Comparison of ENCODE assay signal across 13 cellular contexts in the genomic region with DNA sequence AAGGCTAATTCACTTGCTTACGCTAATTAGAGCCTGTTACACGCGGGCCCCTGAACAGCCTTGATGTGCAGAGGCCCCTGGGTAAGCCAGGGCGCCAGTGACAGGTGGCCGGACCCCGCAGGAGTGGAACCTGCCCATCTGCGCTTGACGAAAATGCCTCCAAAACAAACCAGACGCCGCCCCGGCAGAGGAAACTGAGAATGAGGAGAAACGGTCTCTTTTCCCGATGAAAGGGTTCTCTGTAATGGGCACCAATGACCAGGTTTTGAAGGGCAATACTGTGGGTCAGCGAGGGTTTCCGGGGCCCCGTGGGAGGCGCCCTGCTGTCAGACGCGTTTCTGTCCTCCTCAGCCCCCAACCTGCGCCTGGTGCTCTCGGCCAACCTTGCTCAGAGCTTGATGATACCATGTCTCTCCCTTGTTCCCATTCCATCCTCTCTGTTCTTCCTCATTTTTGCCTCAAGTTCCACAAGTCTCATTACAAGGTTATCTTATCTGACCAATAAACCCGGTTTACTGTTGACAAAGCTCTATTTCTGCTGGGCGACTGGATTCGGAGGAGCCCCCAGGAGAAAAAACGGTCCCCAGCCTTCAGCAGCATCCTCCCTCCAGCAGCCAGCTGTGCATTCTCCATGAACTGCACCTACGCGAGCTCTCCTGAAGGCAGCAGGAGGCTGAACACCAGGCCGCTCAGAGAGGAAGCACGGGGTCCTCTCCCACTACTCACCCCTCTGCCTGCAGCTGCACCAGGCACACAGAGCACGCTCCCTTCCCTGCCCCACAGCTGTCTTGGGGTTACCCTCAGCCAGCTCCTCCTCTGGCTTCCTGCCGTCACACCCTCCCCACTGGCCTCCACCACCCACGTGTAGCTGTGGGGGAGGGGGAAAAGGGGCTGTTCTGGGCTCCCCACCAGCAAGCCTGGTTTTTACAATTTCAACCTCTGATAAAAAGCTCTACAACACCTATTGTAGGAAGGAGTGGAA.
A peak's percentile ranks its signal among the peaks of the same experiment; 100 is the strongest.
DNase-seq lines count a peak whose midpoint lies in the region; ATAC-seq and TF ChIP-seq lines count a peak whose summit lies in the region.
"Had no signal": no experiment of that assay in that cellular context is flagged by ENCODE, and none has a peak within 500 bp of the region (broad histone marks: within the 10 kb centered on the region; RNA-seq: fewer than 3 reads in every experiment).

No MANE protein-coding gene starts in this region.

- peaks cover 18% of the 10 kb centered on the region for H3K9me3 Mint-ChIP-seq in activated CD8-positive, alpha-beta memory T cell treated with anti-CD3 and anti-CD28 coated beads, Interleukin-2, amount 10 ng/mL, durations not matched to agents 7 days and 5 days (ENCODE audit: low read depth)
- H3K9me3 Mint-ChIP-seq in T-cell: peaks cover 6 to 31% (median 17%) of the 10 kb centered on the region in 3 donors
- peaks cover 24% of the 10 kb centered on the region for H3K9me3 Mint-ChIP-seq in MCF 10A (ENCODE audit: unreplicated experiment)

- CTCF ChIA-PET in activated CD8-positive, alpha-beta memory T cell treated with anti-CD3 and anti-CD28 coated beads, Interleukin-2, amount 10 ng/mL, durations not matched to agents 7 days and 5 days (lab: Charles Lee): interaction anchor here (1.1 kb wide), 1 partner anchor 317 kb away, joined by 3 read pairs; no protein-coding TSS in a partner anchor
- CTCF ChIA-PET in T-cell (lab: Charles Lee): no interaction called here
- CTCF ChIA-PET in MCF 10A (lab: Yijun Ruan, JAX): interaction anchor here (0.6 kb wide), 2 partner anchors 81 to 309 kb away, joined by 3 read pairs; no protein-coding TSS in a partner anchor

- BruUV-seq in MCF 10A (replicated peaks; lab: Mats Ljungman, UMichigan): no TSS peak

- no peak overlapping the region for H3K4me3 Mint-ChIP-seq in activated CD8-positive, alpha-beta memory T cell treated with anti-CD3 and anti-CD28 coated beads, Interleukin-2, amount 10 ng/mL, durations not matched to agents 7 days and 5 days
- H3K4me3 Mint-ChIP-seq in T-cell: peak overlapping the region in 1 of 3 donors; percentile 74
- H3K4me3 Mint-ChIP-seq in MCF 10A (ENCODE audit: unreplicated experiment): no peak overlapping the region

- H3K4me3 ChIP-seq in spleen: no peak overlapping the region
- H3K4me3 ChIP-seq: thyroid gland had no signal

- intact Hi-C loops in cardiac septum (cut with DNase I): no loop called here
- intact Hi-C loops in spleen (cut with DNase I; ENCODE audit: low total_unique reads): no loop called here
- intact Hi-C loops in MCF 10A (cut with micrococcal nuclease): no loop called here

- TF ChIP-seq CTCF in spleen (IDR thresholded peaks at IDR 0.05 in 8 of 11, conservative IDR thresholded peaks at IDR 0.05 in 3 of 11): no peak
- no peak for TF ChIP-seq CTCF in MCF 10A (IDR thresholded peaks at IDR 0.05; ENCODE audit: unreplicated experiment)

- H3K9me3 ChIP-seq in spleen: peaks cover 0 to 39% (median 25%) of the 10 kb centered on the region in 8 donors
- H3K9me3 ChIP-seq: thyroid gland had no signal

- peaks cover 12 to 48% (median 29%) of the 10 kb centered on the region in 6 donors for H3K4me1 ChIP-seq in spleen

- H3K27ac ChIP-seq in spleen: no peak overlapping the region
- H3K27ac ChIP-seq: thyroid gland had no signal

- H3K27me3 Mint-ChIP-seq in activated CD8-positive, alpha-beta memory T cell treated with anti-CD3 and anti-CD28 coated beads, Interleukin-2, amount 10 ng/mL, durations not matched to agents 7 days and 5 days: no peaks in the 10 kb centered on the region
- H3K27me3 Mint-ChIP-seq in T-cell (no peaks in the 10 kb centered on the region), MCF 10A (ENCODE audit: insufficient read depth, unreplicated experiment) (no peaks in the 10 kb centered on the region)

- H3K27ac Mint-ChIP-seq in activated CD8-positive, alpha-beta memory T cell treated with anti-CD3 and anti-CD28 coated beads, Interleukin-2, amount 10 ng/mL, durations not matched to agents 7 days and 5 days: no peak overlapping the region
- H3K27ac Mint-ChIP-seq in T-cell (peak overlapping the region in 1 of 2 donors; percentile 17), MCF 10A (ENCODE audit: low read depth, unreplicated experiment) (no peak overlapping the region)

- no peaks in the 10 kb centered on the region for H3K36me3 ChIP-seq in spleen
- H3K36me3 ChIP-seq: thyroid gland had no signal

- H3K27me3 ChIP-seq in spleen (replicated peaks in 1 of 7): no peaks in the 10 kb centered on the region
- H3K27me3 ChIP-seq: thyroid gland had no signal

- peaks cover 13% of the 10 kb centered on the region for H3K4me1 Mint-ChIP-seq in activated CD8-positive, alpha-beta memory T cell treated with anti-CD3 and anti-CD28 coated beads, Interleukin-2, amount 10 ng/mL, durations not matched to agents 7 days and 5 days
- H3K4me1 Mint-ChIP-seq in T-cell (peaks cover 25 to 34% (median 33%) of the 10 kb centered on the region in 3 donors), MCF 10A (ENCODE audit: insufficient read depth, unreplicated experiment) (no peaks in the 10 kb centered on the region)

- POLR2A ChIA-PET in T-cell (lab: Charles Lee): no interaction called here
- POLR2A ChIA-PET in MCF 10A (lab: Yijun Ruan, JAX): no interaction called here

- WGBS in spleen, 5 donors: 72 to 82% (median 78%) methylated on average over 32 of the region's 32 CpGs

- peak; percentile 30 for ATAC-seq in activated CD8-positive, alpha-beta memory T cell treated with anti-CD3 and anti-CD28 coated beads, Interleukin-2, amount 10 ng/mL, durations not matched to agents 7 days and 5 days
- ATAC-seq in T-cell (replicated peaks in 1 of 4): peak in 3 of 4 experiments; percentile 67 to 97 (median 77)
- no peak for ATAC-seq in HG02938 (IDR thresholded peaks at IDR 0.05; ENCODE audit: unreplicated experiment)

- H3K36me3 Mint-ChIP-seq in activated CD8-positive, alpha-beta memory T cell treated with anti-CD3 and anti-CD28 coated beads, Interleukin-2, amount 10 ng/mL, durations not matched to agents 7 days and 5 days: peaks cover 16% of the 10 kb centered on the region
- H3K36me3 Mint-ChIP-seq in T-cell (peaks cover 40% of the 10 kb centered on the region), MCF 10A (ENCODE audit: insufficient read depth, unreplicated experiment) (no peaks in the 10 kb centered on the region)

- no peak for DNase-seq in activated CD8-positive, alpha-beta memory T cell treated with anti-CD3 and anti-CD28 coated beads, Interleukin-2, amount 10 ng/mL, durations not matched to agents 7 days and 5 days
- DNase-seq in activated CD8-positive, alpha-beta memory T cell treated with anti-CD3 and anti-CD28 coated beads for 24 hours: no peak
- DNase-seq in T-cell (peak in 32 of 34 experiments; percentile 17 to 70 (median 46)), cardiac septum (ENCODE audit: low spot score) (peak; percentile 71), spleen (peak; percentile 79), globus pallidus (ENCODE audit: low spot score) (no peak), MCF 10A (ENCODE audit: unreplicated experiment) (no peak)
- DNase-seq: amniotic stem cell; GF-D8; MM.1S; stimulated activated CD4-positive, alpha-beta T cell treated with anti-CD3 and anti-CD28 coated beads, Interleukin-4, amount 100 ng/mL, for 4 hours; thyroid gland had no signal

- TF ChIP-seq POLR2A in spleen (IDR thresholded peaks at IDR 0.05): no peak

Comparison
In these comparisons a context has a peak if more than half of its experiments do, and no peak if none do; other contexts are left out.
1. DNase-seq: peak in T-cell (32 of 34), cardiac septum (single experiment) and spleen (single experiment); none in activated CD8-positive, alpha-beta memory T cell treated with anti-CD3 and anti-CD28 coated beads, Interleukin-2, amount 10 ng/mL, durations not matched to agents 7 days and 5 days (single experiment), activated CD8-positive, alpha-beta memory T cell treated with anti-CD3 and anti-CD28 coated beads for 24 hours (single experiment), globus pallidus (single experiment) and MCF 10A (single experiment).
2. CTCF ChIA-PET loops: an anchor here in activated CD8-positive, alpha-beta memory T cell treated with anti-CD3 and anti-CD28 coated beads, Interleukin-2, amount 10 ng/mL, durations not matched to agents 7 days and 5 days (1.1 kb wide) and MCF 10A (0.6 kb wide); none called in T-cell.